33 cellular contexts compared by ENCODE assay signal in the genomic region with DNA sequence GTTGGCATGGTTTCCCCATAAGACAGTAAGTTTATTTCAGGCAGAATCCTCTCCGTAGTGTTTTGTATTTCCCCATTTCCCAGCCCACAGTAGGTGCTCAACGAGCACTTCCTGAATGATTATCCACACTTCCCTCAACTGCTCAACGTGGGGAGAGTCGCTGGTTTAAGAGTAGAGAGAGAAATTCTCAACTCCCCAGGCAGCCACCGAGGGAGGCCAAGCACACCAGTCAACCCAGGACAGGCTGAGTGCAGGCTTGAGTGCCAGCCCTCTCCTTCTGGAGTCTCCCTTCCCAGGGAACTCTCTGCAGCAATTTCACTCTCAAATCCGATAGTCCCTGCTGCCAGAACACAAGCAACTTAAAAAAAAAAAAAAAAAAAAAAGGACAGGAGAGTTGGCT.
"Had no signal": no experiment of that assay in that cellular context is flagged by ENCODE, and none has a peak within 500 bp of the region (broad histone marks: within the 10 kb centered on the region; RNA-seq: fewer than 3 reads in every experiment).

No MANE protein-coding gene starts in this region.

- H3K4me3 Mint-ChIP-seq: activated CD4-positive, alpha-beta T cell treated with anti-CD3 and anti-CD28 coated beads, Interleukin-2, amount 10 ng/mL, durations not matched to agents 7 days and 5 days; activated CD8-positive, alpha-beta T cell treated with anti-CD3 and anti-CD28 coated beads for 36 hours; activated naive CD4-positive, alpha-beta T cell treated with anti-CD3 and anti-CD28 coated beads for 36 hours; activated naive CD4-positive, alpha-beta T cell treated with anti-CD3 and anti-CD28 coated beads, Interleukin-2, amount 50 U/mL, for 24 hours; activated naive CD8-positive, alpha-beta T cell treated with anti-CD3 and anti-CD28 coated beads for 36 hours; activated naive CD8-positive, alpha-beta T cell treated with anti-CD3 and anti-CD28 coated beads, Interleukin-2, amount 50 U/mL, for 24 hours; activated T-helper 1 cell treated with anti-CD3 and anti-CD28 coated beads, Interleukin-12 subunit alpha, Interleukin-12 subunit beta, Interleukin-2, Interleukin-4 antibody, amounts not matched to agents 30 ng/mL and 10 ng/mL and 1 ng/mL, durations not matched to agents 14 hours and 24 hours and 36 hours; brain; endodermal cell; T-helper 17 cell; T-helper 2 cell treated with Interferon-gamma antibody and Interleukin-4, amounts not matched to agents 5 μg/mL and 100 μg/mL, for 36 hours had no signal

- H3K4me1 Mint-ChIP-seq: activated CD4-positive, alpha-beta T cell treated with anti-CD3 and anti-CD28 coated beads, Interleukin-2, amount 10 ng/mL, durations not matched to agents 7 days and 5 days; activated naive CD4-positive, alpha-beta T cell treated with anti-CD3 and anti-CD28 coated beads, Interleukin-2, amount 50 U/mL, for 24 hours; activated naive CD8-positive, alpha-beta T cell treated with anti-CD3 and anti-CD28 coated beads for 36 hours; activated naive CD8-positive, alpha-beta T cell treated with anti-CD3 and anti-CD28 coated beads, Interleukin-2, amount 50 U/mL, for 24 hours; T-helper 17 cell had no signal

- H3K27me3 ChIP-seq: adrenal gland, breast epithelium, cardiac muscle cell, colonic mucosa had no signal

- H3K9me3 Mint-ChIP-seq: activated CD4-positive, alpha-beta T cell treated with anti-CD3 and anti-CD28 coated beads, Interleukin-2, amount 10 ng/mL, durations not matched to agents 7 days and 5 days; activated CD8-positive, alpha-beta T cell treated with anti-CD3 and anti-CD28 coated beads for 36 hours; activated naive CD4-positive, alpha-beta T cell treated with anti-CD3 and anti-CD28 coated beads, Interleukin-2, amount 50 U/mL, for 24 hours; activated naive CD8-positive, alpha-beta T cell treated with anti-CD3 and anti-CD28 coated beads for 36 hours; activated naive CD8-positive, alpha-beta T cell treated with anti-CD3 and anti-CD28 coated beads, Interleukin-2, amount 50 U/mL, for 24 hours; activated T-helper 1 cell treated with anti-CD3 and anti-CD28 coated beads, Interleukin-12 subunit alpha, Interleukin-12 subunit beta, Interleukin-2, Interleukin-4 antibody, amounts not matched to agents 30 ng/mL and 10 ng/mL and 1 ng/mL, durations not matched to agents 14 hours and 24 hours and 36 hours; activated T-helper 2 cell treated with anti-CD3 and anti-CD28 coated beads, Interferon-gamma antibody, Interleukin-2, Interleukin-4, amounts not matched to agents 10 μg/mL and 5 μg/mL and 100 μg/mL, durations not matched to agents 14 hours and 24 hours and 36 hours; endodermal cell; T-helper 2 cell treated with Interferon-gamma antibody and Interleukin-4, amounts not matched to agents 5 μg/mL and 100 μg/mL, for 36 hours had no signal

- H3K27me3 Mint-ChIP-seq: activated CD4-positive, alpha-beta T cell treated with anti-CD3 and anti-CD28 coated beads, Interleukin-2, amount 10 ng/mL, durations not matched to agents 7 days and 5 days; activated naive CD8-positive, alpha-beta T cell treated with anti-CD3 and anti-CD28 coated beads for 36 hours; activated naive CD8-positive, alpha-beta T cell treated with anti-CD3 and anti-CD28 coated beads, Interleukin-2, amount 50 U/mL, for 24 hours had no signal

- H3K4me1 ChIP-seq: adrenal gland, breast epithelium, colonic mucosa had no signal

- H3K27ac Mint-ChIP-seq: activated CD4-positive, alpha-beta T cell treated with anti-CD3 and anti-CD28 coated beads, Interleukin-2, amount 10 ng/mL, durations not matched to agents 7 days and 5 days; activated CD8-positive, alpha-beta T cell treated with anti-CD3 and anti-CD28 coated beads for 36 hours; activated naive CD4-positive, alpha-beta T cell treated with anti-CD3 and anti-CD28 coated beads for 36 hours; activated naive CD4-positive, alpha-beta T cell treated with anti-CD3 and anti-CD28 coated beads, Interleukin-2, amount 50 U/mL, for 24 hours; activated naive CD8-positive, alpha-beta T cell treated with anti-CD3 and anti-CD28 coated beads for 36 hours; activated naive CD8-positive, alpha-beta T cell treated with anti-CD3 and anti-CD28 coated beads, Interleukin-2, amount 50 U/mL, for 24 hours; activated T-helper 1 cell treated with anti-CD3 and anti-CD28 coated beads, Interleukin-12 subunit alpha, Interleukin-12 subunit beta, Interleukin-2, Interleukin-4 antibody, amounts not matched to agents 30 ng/mL and 10 ng/mL and 1 ng/mL, durations not matched to agents 14 hours and 24 hours and 36 hours; activated T-helper 2 cell treated with anti-CD3 and anti-CD28 coated beads, Interferon-gamma antibody, Interleukin-2, Interleukin-4, amounts not matched to agents 10 μg/mL and 5 μg/mL and 100 μg/mL, durations not matched to agents 14 hours and 24 hours and 36 hours; brain; endodermal cell; T-helper 17 cell; T-helper 2 cell treated with Interferon-gamma antibody and Interleukin-4, amounts not matched to agents 5 μg/mL and 100 μg/mL, for 36 hours had no signal

- ATAC-seq: activated CD8-positive, alpha-beta T cell treated with anti-CD3 and anti-CD28 coated beads for 36 hours; activated naive CD8-positive, alpha-beta T cell treated with anti-CD3 and anti-CD28 coated beads, Interleukin-2, amount 50 U/mL, for 24 hours; esophagus mucosa; T-helper 17 cell had no signal

- H3K27ac ChIP-seq: adrenal gland, breast epithelium, cardiac muscle cell, colonic mucosa had no signal

- H3K36me3 ChIP-seq: adrenal gland, breast epithelium, cardiac muscle cell, colonic mucosa had no signal

- H3K36me3 Mint-ChIP-seq: activated naive CD4-positive, alpha-beta T cell treated with anti-CD3 and anti-CD28 coated beads, Interleukin-2, amount 50 U/mL, for 24 hours; activated naive CD8-positive, alpha-beta T cell treated with anti-CD3 and anti-CD28 coated beads for 36 hours; brain had no signal

- H3K9me3 ChIP-seq: adrenal gland, breast epithelium, colonic mucosa had no signal

- DNase-seq: activated CD4-positive, alpha-beta T cell treated with anti-CD3 and anti-CD28 coated beads for 1 hour; activated CD4-positive, alpha-beta T cell treated with anti-CD3 and anti-CD28 coated beads for 4 hours; activated CD4-positive, alpha-beta T cell treated with anti-CD3 and anti-CD28 coated beads, Interleukin-2, amount 10 ng/mL, durations not matched to agents 7 days and 5 days; activated CD4-positive, alpha-beta T cell treated with anti-CD3 and anti-CD28 coated beads, Interleukin-2, amount 50 U/mL, for 4 hours; activated CD8-positive, alpha-beta memory T cell treated with anti-CD3 and anti-CD28 coated beads for 24 hours; activated CD8-positive, alpha-beta T cell treated with anti-CD3 and anti-CD28 coated beads for 36 hours; activated effector memory CD4-positive, alpha-beta T cell treated with anti-CD3 and anti-CD28 coated beads, Interleukin-2, amount 50 U/mL, for 16 hours; activated naive CD4-positive, alpha-beta T cell treated with anti-CD3 and anti-CD28 coated beads for 36 hours; activated naive CD8-positive, alpha-beta T cell treated with anti-CD3 and anti-CD28 coated beads for 36 hours; activated naive CD8-positive, alpha-beta T cell treated with anti-CD3 and anti-CD28 coated beads, Interleukin-2, amount 50 U/mL, for 24 hours; activated T-cell treated with anti-CD3 and anti-CD28 coated beads, Interleukin-2, amount 50 U/mL, for 1 hour; activated T-cell treated with anti-CD3 and anti-CD28 coated beads, Interleukin-2, amount 50 U/mL, for 48 hours; amygdala; aorta; central memory CD4-positive, alpha-beta T cell; cerebellar nuclear complex; colonic mucosa; effector CD8-positive, alpha-beta T cell; endodermal cell; foreskin fibroblast; head of caudate nucleus; hippocampal formation; T-helper 17 cell; T1000 had no signal

- H3K4me3 ChIP-seq: adrenal gland, breast epithelium, cardiac muscle cell, colonic mucosa had no signal
